26 cellular contexts compared by ENCODE assay signal in genomic region chr16:51057969-51058337, GRCh38.
"Had no signal": no experiment of that assay in that cellular context is flagged by ENCODE, and none has a peak within 500 bp of the region (broad histone marks: within the 10 kb centered on the region; RNA-seq: fewer than 3 reads in every experiment).

No MANE protein-coding gene starts in this region.

- H3K36me3 ChIP-seq: esophagus muscularis mucosa, gastroesophageal sphincter, left lung, lower lobe of right lung, neural progenitor cell, ovary, prostate gland, stomach, suprapubic skin, tibial artery, upper lobe of left lung, vagina had no signal

- H3K4me3 Mint-ChIP-seq: effector memory CD8-positive, alpha-beta T cell; memory B cell; mesothelial cell of epicardium; natural killer cell treated with Interleukin-12 subunit alpha and Interleukin-12 subunit beta and Interleukin-15 and Interleukin-18, amount 100 ng/mL, for 72 hours; neural progenitor cell; stimulated activated naive B cell treated with anti-CD40 and anti-IgM and Interleukin-4, amounts not matched to agents 10 μg/mL and 1 μg/mL and 100 μg/mL, for 72 hours had no signal

- H3K36me3 Mint-ChIP-seq: memory B cell; mesothelial cell of epicardium; natural killer cell treated with Interleukin-12 subunit alpha and Interleukin-12 subunit beta and Interleukin-15 and Interleukin-18, amount 100 ng/mL, for 72 hours; neural progenitor cell; stimulated activated naive B cell treated with anti-CD40 and anti-IgM and Interleukin-4, amounts not matched to agents 10 μg/mL and 1 μg/mL and 100 μg/mL, for 72 hours had no signal

- FAIRE-seq: islet of Langerhans had no signal

- H3K9me3 ChIP-seq: esophagus muscularis mucosa, gastroesophageal sphincter, left lung, lower lobe of right lung, ovary, prostate gland, stomach, suprapubic skin, tibial artery, upper lobe of left lung, vagina had no signal

- H3K27me3 ChIP-seq: neural progenitor cell, ovary, upper lobe of left lung, vagina had no signal

- DNase-seq: central memory CD4-positive, alpha-beta T cell; effector memory CD8-positive, alpha-beta T cell; kidney glomerular epithelial cell; left lung; lower lobe of right lung; ovary; retina; stimulated activated CD4-positive, alpha-beta T cell treated with anti-CD3 and anti-CD28 coated beads, Interleukin-2, amount 100 ng/mL, for 24 hours; stimulated activated CD4-positive, alpha-beta T cell treated with anti-CD3 and anti-CD28 coated beads, Interleukin-4, amount 100 ng/mL, for 4 hours; stimulated activated naive B cell treated with anti-CD40 and anti-IgM and Interleukin-4, amounts not matched to agents 10 μg/mL and 1 μg/mL and 100 μg/mL, for 72 hours; stomach; tibial artery; upper lobe of left lung had no signal

- H3K27ac ChIP-seq: epithelial cell of prostate, esophagus muscularis mucosa, gastroesophageal sphincter, left lung, lower lobe of right lung, neural progenitor cell, ovary, prostate gland, skin epidermis, stomach, suprapubic skin, tibial artery, upper lobe of left lung, vagina had no signal

- H3K9me3 Mint-ChIP-seq: effector memory CD8-positive, alpha-beta T cell; mesothelial cell of epicardium had no signal

- ATAC-seq: effector memory CD8-positive, alpha-beta T cell; gastroesophageal sphincter; left lung; lower lobe of right lung; natural killer cell treated with Interleukin-12 subunit alpha and Interleukin-12 subunit beta and Interleukin-15 and Interleukin-18, amount 100 ng/mL, for 72 hours; sciatic nerve; stimulated activated naive B cell treated with anti-CD40 and anti-IgM and Interleukin-4, amounts not matched to agents 10 μg/mL and 1 μg/mL and 100 μg/mL, for 72 hours had no signal

- H3K9ac ChIP-seq: neural progenitor cell had no signal

- H3K4me2 ChIP-seq: neural progenitor cell had no signal

- H3K27ac Mint-ChIP-seq: effector memory CD8-positive, alpha-beta T cell; memory B cell; mesothelial cell of epicardium; natural killer cell treated with Interleukin-12 subunit alpha and Interleukin-12 subunit beta and Interleukin-15 and Interleukin-18, amount 100 ng/mL, for 72 hours; neural progenitor cell; stimulated activated naive B cell treated with anti-CD40 and anti-IgM and Interleukin-4, amounts not matched to agents 10 μg/mL and 1 μg/mL and 100 μg/mL, for 72 hours had no signal

- H3K4me1 Mint-ChIP-seq: memory B cell; mesothelial cell of epicardium; neural progenitor cell; stimulated activated naive B cell treated with anti-CD40 and anti-IgM and Interleukin-4, amounts not matched to agents 10 μg/mL and 1 μg/mL and 100 μg/mL, for 72 hours had no signal

- H2AFZ ChIP-seq: neural progenitor cell had no signal

- H3K4me3 ChIP-seq: esophagus muscularis mucosa, gastroesophageal sphincter, left lung, lower lobe of right lung, neural progenitor cell, ovary, prostate gland, skin epidermis, stomach, suprapubic skin, tibial artery, upper lobe of left lung, vagina had no signal

- H3K4me1 ChIP-seq: esophagus muscularis mucosa, gastroesophageal sphincter, left lung, lower lobe of right lung, neural progenitor cell, prostate gland, stomach, suprapubic skin, tibial artery, upper lobe of left lung had no signal
